ENCODE assay signal across 17 cellular contexts in genomic region chr2:151204720-151205119, GRCh38. TPM values are rescaled to one million over a fixed set of nuclear protein-coding genes. Genes with fewer than 3 reads are reported as not detected.
DNase-seq lines count a peak whose midpoint lies in the region; ATAC-seq and TF ChIP-seq lines count a peak whose summit lies in the region.
"Had no signal": no experiment of that assay in that cellular context is flagged by ENCODE, and none has a peak within 500 bp of the region (broad histone marks: within the 10 kb centered on the region; RNA-seq: fewer than 3 reads in every experiment).

No MANE protein-coding gene starts in this region.

- H3K4me3 ChIP-seq in endodermal cell (ENCODE audit: low read length): no peak overlapping the region
- H3K4me3 ChIP-seq in neural progenitor cell: no peak overlapping the region
- H3K4me3 ChIP-seq: A549, GM23248, K562 had no signal

- intact Hi-C loops in activated naive CD4-positive, alpha-beta T cell treated with anti-CD3 and anti-CD28 coated beads for 36 hours (cut with micrococcal nuclease): no loop called here

- POLR2A ChIA-PET in HEK293T (lab: Yijun Ruan, JAX): no interaction called here

- H3K4me3 Mint-ChIP-seq in endodermal cell (no peak overlapping the region), neural progenitor cell (no peak overlapping the region)
- H3K4me3 Mint-ChIP-seq in activated naive CD4-positive, alpha-beta T cell treated with anti-CD3 and anti-CD28 coated beads for 36 hours: no peak overlapping the region
- H3K4me3 Mint-ChIP-seq: CD14-positive monocyte; CD8-positive, alpha-beta T cell had no signal

- H3K27me3 Mint-ChIP-seq in endodermal cell (ENCODE audit: insufficient read depth) (no peaks in the 10 kb centered on the region), neural progenitor cell (ENCODE audit: insufficient read depth, low read depth) (no peaks in the 10 kb centered on the region)
- H3K27me3 Mint-ChIP-seq in activated naive CD4-positive, alpha-beta T cell treated with anti-CD3 and anti-CD28 coated beads for 36 hours (ENCODE audit: low read depth): peaks cover 2% of the 10 kb centered on the region

- H3K27me3 ChIP-seq in endodermal cell (ENCODE audit: control insufficient read depth, insufficient read depth, low read length, poor library complexity, severe bottlenecking) (no peaks in the 10 kb centered on the region), neural progenitor cell (no peaks in the 10 kb centered on the region)

- no peaks in the 10 kb centered on the region for H4K20me1 ChIP-seq in neural progenitor cell (ENCODE audit: low read depth)

- H3K4me1 Mint-ChIP-seq in endodermal cell (peaks cover 15% of the 10 kb centered on the region), neural progenitor cell (peaks cover 24% of the 10 kb centered on the region)
- H3K4me1 Mint-ChIP-seq in activated naive CD4-positive, alpha-beta T cell treated with anti-CD3 and anti-CD28 coated beads for 36 hours (ENCODE audit: low read depth): peaks cover 3% of the 10 kb centered on the region
- H3K4me1 Mint-ChIP-seq: CD14-positive monocyte had no signal

- peak overlapping the region; percentile 45 for H3K4me2 ChIP-seq in neural progenitor cell
- H3K4me2 ChIP-seq: A549 had no signal

- TF ChIP-seq CTCF in endodermal cell (conservative IDR thresholded peaks at IDR 0.05) (no peak), neural progenitor cell (IDR thresholded peaks at IDR 0.05) (no peak)

- H3K4me1 ChIP-seq in endodermal cell (ENCODE audit: control insufficient read depth, insufficient read depth, low read length): peaks cover 6% of the 10 kb centered on the region
- peaks cover 16% of the 10 kb centered on the region for H3K4me1 ChIP-seq in neural progenitor cell
- H3K4me1 ChIP-seq: A549 had no signal

- H3F3A ChIP-seq in neural progenitor cell (ENCODE audit: low read depth): no peaks in the 10 kb centered on the region

- H3K27ac Mint-ChIP-seq in endodermal cell (no peak overlapping the region), neural progenitor cell (peak overlapping the region; percentile 92)
- H3K27ac Mint-ChIP-seq in activated naive CD4-positive, alpha-beta T cell treated with anti-CD3 and anti-CD28 coated beads for 36 hours: no peak overlapping the region
- H3K27ac Mint-ChIP-seq: CD14-positive monocyte; CD8-positive, alpha-beta T cell had no signal

- peak overlapping the region; percentile 90 for H3K27ac ChIP-seq in endodermal cell (ENCODE audit: low read depth, low read length)
- H3K27ac ChIP-seq in neural progenitor cell: no peak overlapping the region
- H3K27ac ChIP-seq: A549, GM23248, HL-60 had no signal

- H2AFZ ChIP-seq in neural progenitor cell (replicated peaks): no peak overlapping the region
- H2AFZ ChIP-seq: GM23248 had no signal

- no peaks in the 10 kb centered on the region for H3K9me3 Mint-ChIP-seq in endodermal cell
- H3K9me3 Mint-ChIP-seq in neural progenitor cell: no peaks in the 10 kb centered on the region
- no peaks in the 10 kb centered on the region for H3K9me3 Mint-ChIP-seq in activated naive CD4-positive, alpha-beta T cell treated with anti-CD3 and anti-CD28 coated beads for 36 hours
- H3K9me3 Mint-ChIP-seq: CD14-positive monocyte; CD8-positive, alpha-beta T cell had no signal

- H3K79me2 ChIP-seq in neural progenitor cell (ENCODE audit: low read depth): no peaks in the 10 kb centered on the region

- H3K9me3 ChIP-seq in endodermal cell (ENCODE audit: control insufficient read depth, low read length) (no peaks in the 10 kb centered on the region), neural progenitor cell (ENCODE audit: low read depth) (no peaks in the 10 kb centered on the region)
- H3K9me3 ChIP-seq: A549 had no signal

- 86% methylated on average over 2 of the region's 2 CpGs; no CpG with 5 or more reads in 1 of the 2 experiments for WGBS in endodermal cell (ENCODE audit: insufficient coverage in 1 of 2, insufficient read length in 1 of 2), 2 experiments

- H3K36me3 ChIP-seq in endodermal cell (ENCODE audit: control insufficient read depth, insufficient read depth, low read length): no peaks in the 10 kb centered on the region
- no peaks in the 10 kb centered on the region for H3K36me3 ChIP-seq in neural progenitor cell

- no peak for ATAC-seq in HG03280 (IDR thresholded peaks at IDR 0.05; ENCODE audit: unreplicated experiment)
- ATAC-seq: A549; CD8-positive, alpha-beta T cell; K562 had no signal

- CTCF ChIA-PET in HEK293T (lab: Yijun Ruan, JAX): no interaction called here
- CTCF ChIA-PET in activated naive CD4-positive, alpha-beta T cell treated with anti-CD3 and anti-CD28 coated beads for 36 hours (lab: Charles Lee): interaction anchor here (0.6 kb wide), 2 partner anchors 51 to 1382 kb away, joined by 3 read pairs; no protein-coding TSS in a partner anchor

- H3K36me3 Mint-ChIP-seq in endodermal cell (ENCODE audit: low read depth): no peaks in the 10 kb centered on the region
- H3K36me3 Mint-ChIP-seq in neural progenitor cell: no peaks in the 10 kb centered on the region
- H3K36me3 Mint-ChIP-seq in activated naive CD4-positive, alpha-beta T cell treated with anti-CD3 and anti-CD28 coated beads for 36 hours (ENCODE audit: low read depth): no peaks in the 10 kb centered on the region
- H3K36me3 Mint-ChIP-seq: CD14-positive monocyte; CD8-positive, alpha-beta T cell had no signal

- DNase-seq in HEK293T (ENCODE audit: extremely low spot score) (no peak), endodermal cell (no peak), neural progenitor cell (ENCODE audit: low spot score) (peak; percentile 75), GM19240 (ENCODE audit: insufficient read length, low spot score) (no peak)
- no peak for DNase-seq in activated naive CD4-positive, alpha-beta T cell treated with anti-CD3 and anti-CD28 coated beads for 36 hours
- DNase-seq: CD8-positive, alpha-beta T cell; COR-L47; DMS153; DMS79 treated with DMSO at 0.1 percent for 48 hours; EL; GM23248; H7 had no signal

- H3K9ac ChIP-seq in endodermal cell (ENCODE audit: extremely low read depth, low read length, poor library complexity, severe bottlenecking) (no peak overlapping the region), neural progenitor cell (no peak overlapping the region)
- H3K9ac ChIP-seq: GM23248 had no signal

TF ChIP-seq in HEK293T, 16 proteins besides CTCF, POLR2A, EP300 and RAD21:
- TF ChIP-seq, protein P1, sequence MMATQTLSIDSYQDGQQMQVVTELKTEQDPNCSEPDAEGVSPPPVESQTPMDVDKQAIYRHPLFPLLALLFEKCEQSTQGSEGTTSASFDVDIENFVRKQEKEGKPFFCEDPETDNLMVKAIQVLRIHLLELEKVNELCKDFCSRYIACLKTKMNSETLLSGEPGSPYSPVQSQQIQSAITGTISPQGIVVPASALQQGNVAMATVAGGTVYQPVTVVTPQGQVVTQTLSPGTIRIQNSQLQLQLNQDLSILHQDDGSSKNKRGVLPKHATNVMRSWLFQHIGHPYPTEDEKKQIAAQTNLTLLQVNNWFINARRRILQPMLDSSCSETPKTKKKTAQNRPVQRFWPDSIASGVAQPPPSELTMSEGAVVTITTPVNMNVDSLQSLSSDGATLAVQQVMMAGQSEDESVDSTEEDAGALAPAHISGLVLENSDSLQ (IDR thresholded peaks at IDR 0.05): 0 out of 2 replicates have a peak, but pooled peaks have one; percentile 26
- TF ChIP-seq ZNF384 (IDR thresholded peaks at IDR 0.05): no peak
- no peak for TF ChIP-seq FOXK2 (IDR thresholded peaks at IDR 0.05)
- TF ChIP-seq LEF1 (IDR thresholded peaks at IDR 0.05; ENCODE audit: borderline replicate concordance): no peak
- TF ChIP-seq HDGF (IDR thresholded peaks at IDR 0.05; ENCODE audit: borderline replicate concordance): no peak
- TF ChIP-seq FOXA1 (IDR thresholded peaks at IDR 0.05): no peak
- TF ChIP-seq TARDBP (IDR thresholded peaks at IDR 0.05): no peak
- no peak for TF ChIP-seq ELF4 (IDR thresholded peaks at IDR 0.05)
TF ChIP-seq in HEK293T: peak in this region for 1.

RNA-seq across cellular contexts. Expression of gene RBM43, which starts 56.9 kb away (rescaled TPM):
- total RNA-seq in endodermal cell: 1 to 10 TPM; 1.1 to 2.4 TPM
- polyA plus RNA-seq in endodermal cell (2013, experiment 1 of 2): 3.4 TPM
- polyA plus RNA-seq in endodermal cell (2013, experiment 2 of 2): 3.5 TPM
- total RNA-seq in neural progenitor cell (ENCODE audit: low replicate concordance): 1.1 and 2.0 TPM in 2 replicates
- total RNA-seq in activated naive CD4-positive, alpha-beta T cell treated with anti-CD3 and anti-CD28 coated beads for 36 hours: 1 to 10 TPM; 3.4 to 3.8 TPM
